ENCODE assay signal across 1 cellular context in genomic region chr6:37802810-37803209, GRCh38.
TF ChIP-seq lines count a peak whose summit lies in the region.

No MANE protein-coding gene starts in this region.

TF ChIP-seq in K562, 482 proteins besides CTCF, POLR2A, EP300 and RAD21 (continued from another document):
- no peak for TF ChIP-seq ZNF318 (IDR thresholded peaks at IDR 0.05; ENCODE audit: borderline replicate concordance in 1 of 2, low read depth in 1 of 2)
